Comparison of ENCODE assay signal across 17 cellular contexts in the genomic region with DNA sequence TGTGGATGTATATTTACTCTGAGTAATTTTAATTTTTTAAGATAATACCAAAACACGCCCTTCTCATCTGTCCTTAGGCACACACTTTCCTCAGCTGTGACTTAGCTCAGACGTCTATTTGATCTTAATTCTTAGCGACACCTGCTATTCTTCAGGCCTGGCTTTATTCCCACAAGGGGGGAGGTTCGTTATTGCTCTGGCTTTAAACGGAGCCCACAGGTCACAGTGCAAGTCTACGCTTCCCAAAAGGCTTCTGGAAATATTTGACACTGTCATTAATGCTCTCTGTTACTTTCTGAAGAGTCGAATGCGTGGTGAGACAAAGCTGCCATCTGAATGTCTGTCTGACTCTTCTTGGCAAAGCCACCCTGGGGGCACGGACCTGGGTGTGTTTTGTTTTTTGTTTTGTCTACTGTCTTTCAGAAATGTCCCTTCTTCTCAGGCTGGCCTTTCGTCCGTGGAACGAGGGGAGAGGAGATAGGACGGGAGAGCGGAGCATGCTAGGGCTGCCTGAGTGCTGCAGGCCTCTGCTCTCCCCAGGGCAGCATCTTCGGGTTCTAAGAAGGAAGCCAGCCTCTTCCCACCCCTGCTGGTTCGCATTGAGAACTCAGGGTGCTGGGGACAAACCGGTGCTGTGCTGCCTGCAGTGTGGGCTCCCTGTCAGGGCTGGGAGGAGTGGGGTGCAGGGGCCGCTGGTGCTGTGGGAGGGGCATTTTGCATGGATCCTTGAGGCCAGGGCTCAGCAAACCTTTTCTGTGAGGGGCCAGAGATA.
DNase-seq lines count a peak whose midpoint lies in the region; ATAC-seq and TF ChIP-seq lines count a peak whose summit lies in the region.
"Had no signal": no experiment of that assay in that cellular context is flagged by ENCODE, and none has a peak within 500 bp of the region (broad histone marks: within the 10 kb centered on the region; RNA-seq: fewer than 3 reads in every experiment).

No MANE protein-coding gene starts in this region.

- peak overlapping the region; percentile 49 for H3K18ac ChIP-seq in trophoblast cell (ENCODE audit: low read length)

- no peak overlapping the region for H2AFZ ChIP-seq in trophoblast cell (ENCODE audit: insufficient read depth, low read length, poor library complexity)
- H2AFZ ChIP-seq: PC-9 had no signal

- no peak overlapping the region for H3K9ac ChIP-seq in trophoblast cell (ENCODE audit: low read length)
- H3K9ac ChIP-seq: SK-N-SH had no signal

- H3K9me3 ChIP-seq in trophoblast cell (ENCODE audit: insufficient read depth, low read depth, low read length): no peaks in the 10 kb centered on the region
- H3K9me3 ChIP-seq: SK-N-SH had no signal

- H3K4me3 ChIP-seq in trophoblast cell (ENCODE audit: low read depth, low read length): no peak overlapping the region
- H3K4me3 ChIP-seq: PC-9 had no signal

- H3K4me1 Mint-ChIP-seq in glutamatergic neuron (ENCODE audit: low read depth, unreplicated experiment) (peaks cover 20% of the 10 kb centered on the region), mesothelial cell of epicardium (peaks cover 16% of the 10 kb centered on the region)
- H3K4me1 Mint-ChIP-seq: B cell had no signal

- H3K79me1 ChIP-seq in trophoblast cell (ENCODE audit: low read length): peaks cover 2% of the 10 kb centered on the region

- no CpG with 5 or more reads among the region's 18 CpGs for WGBS in trophoblast cell (ENCODE audit: extremely low coverage, insufficient coverage, insufficient read length)

- TF ChIP-seq CTCF in RWPE1 (conservative IDR thresholded peaks at IDR 0.05; ENCODE audit: low read depth) (no peak), glutamatergic neuron (IDR thresholded peaks at IDR 0.05; ENCODE audit: partially characterized antibody, unreplicated experiment) (no peak), mesothelial cell of epicardium (IDR thresholded peaks at IDR 0.05; ENCODE audit: unreplicated experiment) (no peak)

- no peak overlapping the region for H3K14ac ChIP-seq in trophoblast cell (ENCODE audit: low read length)

- H2BK120ac ChIP-seq in trophoblast cell (ENCODE audit: insufficient read depth, low read length, poor library complexity): no peak overlapping the region

- H3K27me3 Mint-ChIP-seq in glutamatergic neuron (ENCODE audit: unreplicated experiment): peaks cover 7% of the 10 kb centered on the region
- no peaks in the 10 kb centered on the region for H3K27me3 Mint-ChIP-seq in mesothelial cell of epicardium (ENCODE audit: low read depth)

- H3K27ac ChIP-seq in RWPE1: peak overlapping the region; percentile 41
- H3K27ac ChIP-seq in trophoblast cell (ENCODE audit: low read depth, low read length): no peak overlapping the region

- peaks cover 2% of the 10 kb centered on the region for H3K79me2 ChIP-seq in trophoblast cell (ENCODE audit: control insufficient read depth, insufficient read depth, low read length, poor library complexity)

- DNase-seq in D341Med (ENCODE audit: low spot score) (peak; percentile 48), RWPE1 (ENCODE audit: low spot score) (no peak), glutamatergic neuron (no peak), trophoblast cell (no peak), AG08396 (ENCODE audit: low spot score) (no peak), mesothelial cell of epicardium (ENCODE audit: low spot score in 2 of 2, unreplicated experiment in 2 of 2) (no peak)
- DNase-seq: ACHN; CD4-positive, alpha-beta memory T cell; GF-D8; HCEC 1CT; NCI-H446; PC-9; SK-N-SH had no signal

- ATAC-seq in HG02981 (IDR thresholded peaks at IDR 0.05; ENCODE audit: unreplicated experiment) (no peak), GM18870 (IDR thresholded peaks at IDR 0.05; ENCODE audit: unreplicated experiment) (no peak)
- ATAC-seq: Right ventricle myocardium inferior had no signal

- peak overlapping the region; percentile 16 for H4K12ac ChIP-seq in trophoblast cell (ENCODE audit: low read depth, low read length)

- POLR2A ChIA-PET in RWPE1 (lab: Yijun Ruan, JAX; ENCODE audit: low non-redundant PET): no interaction called here

- H3K4me3 Mint-ChIP-seq in glutamatergic neuron (ENCODE audit: unreplicated experiment) (peak overlapping the region; percentile 12), mesothelial cell of epicardium (no peak overlapping the region)
- H3K4me3 Mint-ChIP-seq: B cell; CD4-positive, alpha-beta memory T cell had no signal

- H3K36me3 Mint-ChIP-seq in glutamatergic neuron (ENCODE audit: unreplicated experiment) (peaks cover 21% of the 10 kb centered on the region), mesothelial cell of epicardium (peaks cover 18% of the 10 kb centered on the region)
- H3K36me3 Mint-ChIP-seq: CD4-positive, alpha-beta memory T cell had no signal

- peak overlapping the region; percentile 52 for H3K27ac Mint-ChIP-seq in glutamatergic neuron (ENCODE audit: unreplicated experiment)
- no peak overlapping the region for H3K27ac Mint-ChIP-seq in mesothelial cell of epicardium
- H3K27ac Mint-ChIP-seq: B cell; CD4-positive, alpha-beta memory T cell had no signal

- CTCF ChIA-PET in RWPE1 (lab: Yijun Ruan, JAX): no interaction called here

- H4K91ac ChIP-seq in trophoblast cell (ENCODE audit: low read depth, low read length): no peak overlapping the region

- H3K27me3 ChIP-seq in trophoblast cell (ENCODE audit: insufficient read depth, low read length): no peaks in the 10 kb centered on the region

- H3K9me3 Mint-ChIP-seq in glutamatergic neuron (ENCODE audit: unreplicated experiment) (no peaks in the 10 kb centered on the region), mesothelial cell of epicardium (peaks cover 19% of the 10 kb centered on the region)

- no peak overlapping the region for H3K4me2 ChIP-seq in trophoblast cell (ENCODE audit: low read length)
- H3K4me2 ChIP-seq: PC-9, SK-N-SH had no signal

- peaks cover 0 to 1% of the 10 kb centered on the region in 2 experiments for H3K36me3 ChIP-seq in trophoblast cell (ENCODE audit: control insufficient read depth in 1 of 2, insufficient read depth in 2 of 2, low read length in 2 of 2)

- H2BK12ac ChIP-seq in trophoblast cell (ENCODE audit: low read length): no peak overlapping the region

- H3K4me1 ChIP-seq in trophoblast cell (ENCODE audit: control insufficient read depth in 1 of 2, insufficient read depth in 2 of 2, low read length in 2 of 2): peaks cover 7% of the 10 kb centered on the region in 2 experiments

- no peak overlapping the region for H3K23ac ChIP-seq in trophoblast cell (ENCODE audit: low read length)

- no peak overlapping the region for H2BK5ac ChIP-seq in trophoblast cell (ENCODE audit: low read depth, low read length, poor library complexity)

- H2AK5ac ChIP-seq in trophoblast cell (ENCODE audit: low read length): no peak overlapping the region

- H3K4ac ChIP-seq in trophoblast cell (ENCODE audit: low read depth, low read length): no peak overlapping the region

- no peak overlapping the region for H4K8ac ChIP-seq in trophoblast cell (ENCODE audit: low read depth, low read length)
